1 cellular context compared by ENCODE assay signal in genomic region chr10:74388801-74389200, GRCh38.
TF ChIP-seq lines count a peak whose summit lies in the region.

No MANE protein-coding gene starts in this region.

TF ChIP-seq in HepG2, 621 proteins besides CTCF, POLR2A, EP300 and RAD21 (continued from another document):
- TF ChIP-seq TRAFD1 (CRISPR knock-in tag; IDR thresholded peaks at IDR 0.05; ENCODE audit: borderline replicate concordance) (no peak), ZNF17 (CRISPR knock-in tag; IDR thresholded peaks at IDR 0.05) (no peak), WIZ (CRISPR knock-in tag; IDR thresholded peaks at IDR 0.05) (no peak), XBP1 (CRISPR knock-in tag; IDR thresholded peaks at IDR 0.05) (no peak), CEBPZ (IDR thresholded peaks at IDR 0.05; ENCODE audit: low read length) (no peak), BORCS8-MEF2B (CRISPR knock-in tag; IDR thresholded peaks at IDR 0.05) (no peak), ELF1 (CRISPR knock-in tag; IDR thresholded peaks at IDR 0.05) (no peak), SETDB1 (CRISPR knock-in tag; IDR thresholded peaks at IDR 0.05; ENCODE audit: borderline replicate concordance) (no peak)
